In genomic region chr17:29615048-29615385, GRCh38 we compare ENCODE assay signal across 1 cellular context.
TF ChIP-seq lines count a peak whose summit lies in the region.

No MANE protein-coding gene starts in this region.

TF ChIP-seq in IMR-90, 13 proteins besides CTCF, POLR2A, EP300 and RAD21 (continued from another document):
- TF ChIP-seq, protein P1, sequence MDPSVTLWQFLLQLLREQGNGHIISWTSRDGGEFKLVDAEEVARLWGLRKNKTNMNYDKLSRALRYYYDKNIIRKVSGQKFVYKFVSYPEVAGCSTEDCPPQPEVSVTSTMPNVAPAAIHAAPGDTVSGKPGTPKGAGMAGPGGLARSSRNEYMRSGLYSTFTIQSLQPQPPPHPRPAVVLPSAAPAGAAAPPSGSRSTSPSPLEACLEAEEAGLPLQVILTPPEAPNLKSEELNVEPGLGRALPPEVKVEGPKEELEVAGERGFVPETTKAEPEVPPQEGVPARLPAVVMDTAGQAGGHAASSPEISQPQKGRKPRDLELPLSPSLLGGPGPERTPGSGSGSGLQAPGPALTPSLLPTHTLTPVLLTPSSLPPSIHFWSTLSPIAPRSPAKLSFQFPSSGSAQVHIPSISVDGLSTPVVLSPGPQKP (IDR thresholded peaks at IDR 0.05; ENCODE audit: borderline replicate concordance, low read depth, low read length), result no peak
- no peak for TF ChIP-seq BHLHE40 (IDR thresholded peaks at IDR 0.05; ENCODE audit: low read depth, low read length)
TF ChIP-seq in IMR-90: peak in this region for 0.
